In genomic region chr11:86905252-86905651, GRCh38 we compare ENCODE assay signal across 4 cellular contexts.
"Had no signal": no experiment of that assay in that cellular context is flagged by ENCODE, and none has a peak within 500 bp of the region (broad histone marks: within the 10 kb centered on the region; RNA-seq: fewer than 3 reads in every experiment).

No MANE protein-coding gene starts in this region.

- H3K27ac Mint-ChIP-seq: H9 had no signal

- ATAC-seq: GM23338 had no signal

- H3K9me3 Mint-ChIP-seq: GM23338, H9 had no signal

- H3K4me3 Mint-ChIP-seq: GM23338, H9 had no signal

- DNase-seq: H9, HCEC 1CT, IMR-90 had no signal

- H3K4me1 Mint-ChIP-seq: GM23338, H9 had no signal
